Comparison of ENCODE assay signal across 1 cellular context in the genomic region with DNA sequence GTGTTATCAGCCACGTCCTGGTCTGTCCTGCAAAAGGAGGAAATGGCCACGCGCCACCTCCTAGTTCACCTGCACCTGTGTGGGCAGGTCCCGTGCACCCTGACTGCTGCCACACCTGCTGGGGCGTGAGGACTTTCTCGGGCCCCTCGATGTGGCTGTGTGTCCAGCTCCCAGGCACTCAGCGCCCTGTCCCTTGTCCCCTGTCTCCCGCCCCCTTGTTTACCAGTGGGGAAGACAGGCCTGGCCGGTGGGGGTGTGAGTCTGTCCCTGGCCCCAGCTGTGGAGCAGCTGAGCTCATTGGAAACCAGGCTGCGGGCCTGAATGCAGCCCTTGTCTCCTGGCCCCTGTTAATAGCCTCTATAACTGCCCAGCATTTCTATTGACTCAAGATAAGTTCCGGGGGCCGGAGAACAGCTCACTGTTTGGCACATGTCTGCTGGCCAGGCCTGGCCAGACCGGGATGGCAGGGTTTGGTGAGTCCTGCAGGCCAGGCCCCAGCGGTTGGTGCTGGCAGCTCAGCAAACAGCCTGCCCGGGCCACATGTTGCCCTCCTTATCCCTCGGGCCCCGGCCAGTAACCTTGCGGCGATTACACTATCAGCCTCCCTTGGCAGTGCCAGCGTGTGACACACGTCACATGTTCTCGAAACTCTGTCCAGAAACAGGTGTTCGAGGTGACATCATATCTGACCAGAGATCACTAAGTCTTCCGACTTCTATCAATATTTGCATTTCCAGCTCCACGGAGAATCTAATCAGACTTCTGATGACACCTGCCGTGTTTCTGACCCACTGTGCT.
TF ChIP-seq lines count a peak whose summit lies in the region.

No MANE protein-coding gene starts in this region.

TF ChIP-seq in HepG2, 621 proteins besides CTCF, POLR2A, EP300 and RAD21 (continued from another document and continues in another):
- TF ChIP-seq ZZZ3 (CRISPR knock-in tag; IDR thresholded peaks at IDR 0.05; ENCODE audit: borderline replicate concordance) (no peak), ZNF382 (CRISPR knock-in tag; IDR thresholded peaks at IDR 0.05; ENCODE audit: borderline replicate concordance) (no peak), ZC3H13 (CRISPR knock-in tag; IDR thresholded peaks at IDR 0.05) (no peak), ZBTB20 (CRISPR knock-in tag; IDR thresholded peaks at IDR 0.05; ENCODE audit: borderline replicate concordance, low read depth) (no peak), XBP1 (CRISPR knock-in tag; IDR thresholded peaks at IDR 0.05) (no peak), ZSCAN29 (CRISPR knock-in tag; conservative IDR thresholded peaks at IDR 0.05) (0 out of 2 replicates have a peak, but pooled peaks have one; percentile 57), ARNT (IDR thresholded peaks at IDR 0.05) (no peak), HNRNPLL (IDR thresholded peaks at IDR 0.05; ENCODE audit: low read depth, low read length, poor library complexity, severe bottlenecking) (no peak), EZH2 (conservative IDR thresholded peaks at IDR 0.05; ENCODE audit: low read depth, low read length) (no peak), JUND (CRISPR knock-in tag; IDR thresholded peaks at IDR 0.05) (peak; percentile 37), ZSCAN20 (CRISPR knock-in tag; IDR thresholded peaks at IDR 0.05; ENCODE audit: borderline replicate concordance) (no peak), MED1 (CRISPR knock-in tag; IDR thresholded peaks at IDR 0.05) (peak; percentile 59), ETV6 (CRISPR knock-in tag; conservative IDR thresholded peaks at IDR 0.05) (no peak), ZNF251 (CRISPR knock-in tag; IDR thresholded peaks at IDR 0.05) (no peak), TBP (CRISPR knock-in tag; IDR thresholded peaks at IDR 0.05) (no peak), KDM3A (CRISPR knock-in tag; IDR thresholded peaks at IDR 0.05; ENCODE audit: low read depth) (no peak), TRIM24 (CRISPR knock-in tag; IDR thresholded peaks at IDR 0.05) (no peak), ZMYM3 (CRISPR knock-in tag; IDR thresholded peaks at IDR 0.05) (no peak), MTF2 (CRISPR knock-in tag; IDR thresholded peaks at IDR 0.05; ENCODE audit: borderline replicate concordance) (no peak), MIXL1 (CRISPR knock-in tag; IDR thresholded peaks at IDR 0.05) (0 out of 2 replicates have a peak, but pooled peaks have one; percentile 14), ZNF761 (CRISPR knock-in tag; conservative IDR thresholded peaks at IDR 0.05) (peak; percentile 34; the same call in 1 of the 2 replicates), FOXP1 (IDR thresholded peaks at IDR 0.05) (no peak), FOXP1 (CRISPR knock-in tag; IDR thresholded peaks at IDR 0.05) (peak; percentile 83), MXI1 (IDR thresholded peaks at IDR 0.05; ENCODE audit: borderline replicate concordance, low read depth, low read length) (no peak; the same call in 2 of the 3 replicates), ZNF33B (CRISPR knock-in tag; IDR thresholded peaks at IDR 0.05) (no peak), FOSL1 (CRISPR knock-in tag; IDR thresholded peaks at IDR 0.05; ENCODE audit: borderline replicate concordance) (no peak), NCOR1 (IDR thresholded peaks at IDR 0.05; ENCODE audit: borderline replicate concordance, low read length) (no peak; the same call in 1 of the 2 replicates), ZNF343 (CRISPR knock-in tag; IDR thresholded peaks at IDR 0.05) (0 out of 2 replicates have a peak, but pooled peaks have one; percentile 38), ZNF746 (CRISPR knock-in tag; IDR thresholded peaks at IDR 0.05) (no peak)
- TF ChIP-seq, protein P1, sequence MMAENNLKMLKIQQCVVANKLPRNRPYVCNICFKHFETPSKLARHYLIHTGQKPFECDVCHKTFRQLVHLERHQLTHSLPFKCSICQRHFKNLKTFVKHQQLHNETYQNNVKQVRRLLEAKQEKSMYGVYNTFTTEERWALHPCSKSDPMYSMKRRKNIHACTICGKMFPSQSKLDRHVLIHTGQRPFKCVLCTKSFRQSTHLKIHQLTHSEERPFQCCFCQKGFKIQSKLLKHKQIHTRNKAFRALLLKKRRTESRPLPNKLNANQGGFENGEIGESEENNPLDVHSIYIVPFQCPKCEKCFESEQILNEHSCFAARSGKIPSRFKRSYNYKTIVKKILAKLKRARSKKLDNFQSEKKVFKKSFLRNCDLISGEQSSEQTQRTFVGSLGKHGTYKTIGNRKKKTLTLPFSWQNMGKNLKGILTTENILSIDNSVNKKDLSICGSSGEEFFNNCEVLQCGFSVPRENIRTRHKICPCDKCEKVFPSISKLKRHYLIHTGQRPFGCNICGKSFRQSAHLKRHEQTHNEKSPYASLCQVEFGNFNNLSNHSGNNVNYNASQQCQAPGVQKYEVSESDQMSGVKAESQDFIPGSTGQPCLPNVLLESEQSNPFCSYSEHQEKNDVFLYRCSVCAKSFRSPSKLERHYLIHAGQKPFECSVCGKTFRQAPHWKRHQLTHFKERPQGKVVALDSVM (CRISPR knock-in tag; IDR thresholded peaks at IDR 0.05), result peak; percentile 26; the same call in 1 of the 2 replicates
- TF ChIP-seq, protein P2, sequence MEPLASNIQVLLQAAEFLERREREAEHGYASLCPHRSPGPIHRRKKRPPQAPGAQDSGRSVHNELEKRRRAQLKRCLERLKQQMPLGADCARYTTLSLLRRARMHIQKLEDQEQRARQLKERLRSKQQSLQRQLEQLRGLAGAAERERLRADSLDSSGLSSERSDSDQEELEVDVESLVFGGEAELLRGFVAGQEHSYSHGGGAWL (CRISPR knock-in tag; IDR thresholded peaks at IDR 0.05), result no peak
- TF ChIP-seq, protein P3, sequence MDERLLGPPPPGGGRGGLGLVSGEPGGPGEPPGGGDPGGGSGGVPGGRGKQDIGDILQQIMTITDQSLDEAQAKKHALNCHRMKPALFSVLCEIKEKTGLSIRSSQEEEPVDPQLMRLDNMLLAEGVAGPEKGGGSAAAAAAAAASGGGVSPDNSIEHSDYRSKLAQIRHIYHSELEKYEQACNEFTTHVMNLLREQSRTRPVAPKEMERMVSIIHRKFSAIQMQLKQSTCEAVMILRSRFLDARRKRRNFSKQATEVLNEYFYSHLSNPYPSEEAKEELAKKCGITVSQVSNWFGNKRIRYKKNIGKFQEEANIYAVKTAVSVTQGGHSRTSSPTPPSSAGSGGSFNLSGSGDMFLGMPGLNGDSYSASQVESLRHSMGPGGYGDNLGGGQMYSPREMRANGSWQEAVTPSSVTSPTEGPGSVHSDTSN (CRISPR knock-in tag; IDR thresholded peaks at IDR 0.05), result no peak
- TF ChIP-seq, protein P4, sequence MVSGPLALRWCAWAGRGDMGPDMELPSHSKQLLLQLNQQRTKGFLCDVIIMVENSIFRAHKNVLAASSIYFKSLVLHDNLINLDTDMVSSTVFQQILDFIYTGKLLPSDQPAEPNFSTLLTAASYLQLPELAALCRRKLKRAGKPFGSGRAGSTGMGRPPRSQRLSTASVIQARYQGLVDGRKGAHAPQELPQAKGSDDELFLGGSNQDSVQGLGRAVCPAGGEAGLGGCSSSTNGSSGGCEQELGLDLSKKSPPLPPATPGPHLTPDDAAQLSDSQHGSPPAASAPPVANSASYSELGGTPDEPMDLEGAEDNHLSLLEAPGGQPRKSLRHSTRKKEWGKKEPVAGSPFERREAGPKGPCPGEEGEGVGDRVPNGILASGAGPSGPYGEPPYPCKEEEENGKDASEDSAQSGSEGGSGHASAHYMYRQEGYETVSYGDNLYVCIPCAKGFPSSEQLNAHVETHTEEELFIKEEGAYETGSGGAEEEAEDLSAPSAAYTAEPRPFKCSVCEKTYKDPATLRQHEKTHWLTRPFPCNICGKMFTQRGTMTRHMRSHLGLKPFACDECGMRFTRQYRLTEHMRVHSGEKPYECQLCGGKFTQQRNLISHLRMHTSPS (CRISPR knock-in tag; IDR thresholded peaks at IDR 0.05; ENCODE audit: low read depth), result peak; percentile 93
- TF ChIP-seq, protein P5, sequence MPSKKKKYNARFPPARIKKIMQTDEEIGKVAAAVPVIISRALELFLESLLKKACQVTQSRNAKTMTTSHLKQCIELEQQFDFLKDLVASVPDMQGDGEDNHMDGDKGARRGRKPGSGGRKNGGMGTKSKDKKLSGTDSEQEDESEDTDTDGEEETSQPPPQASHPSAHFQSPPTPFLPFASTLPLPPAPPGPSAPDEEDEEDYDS (CRISPR knock-in tag; IDR thresholded peaks at IDR 0.05), result peak; percentile 29; the same call in 1 of the 2 replicates
- TF ChIP-seq, protein P6, sequence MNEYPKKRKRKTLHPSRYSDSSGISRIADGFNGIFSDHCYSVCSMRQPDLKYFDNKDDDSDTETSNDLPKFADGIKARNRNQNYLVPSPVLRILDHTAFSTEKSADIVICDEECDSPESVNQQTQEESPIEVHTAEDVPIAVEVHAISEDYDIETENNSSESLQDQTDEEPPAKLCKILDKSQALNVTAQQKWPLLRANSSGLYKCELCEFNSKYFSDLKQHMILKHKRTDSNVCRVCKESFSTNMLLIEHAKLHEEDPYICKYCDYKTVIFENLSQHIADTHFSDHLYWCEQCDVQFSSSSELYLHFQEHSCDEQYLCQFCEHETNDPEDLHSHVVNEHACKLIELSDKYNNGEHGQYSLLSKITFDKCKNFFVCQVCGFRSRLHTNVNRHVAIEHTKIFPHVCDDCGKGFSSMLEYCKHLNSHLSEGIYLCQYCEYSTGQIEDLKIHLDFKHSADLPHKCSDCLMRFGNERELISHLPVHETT (CRISPR knock-in tag; conservative IDR thresholded peaks at IDR 0.05), result no peak
- TF ChIP-seq, protein P7, sequence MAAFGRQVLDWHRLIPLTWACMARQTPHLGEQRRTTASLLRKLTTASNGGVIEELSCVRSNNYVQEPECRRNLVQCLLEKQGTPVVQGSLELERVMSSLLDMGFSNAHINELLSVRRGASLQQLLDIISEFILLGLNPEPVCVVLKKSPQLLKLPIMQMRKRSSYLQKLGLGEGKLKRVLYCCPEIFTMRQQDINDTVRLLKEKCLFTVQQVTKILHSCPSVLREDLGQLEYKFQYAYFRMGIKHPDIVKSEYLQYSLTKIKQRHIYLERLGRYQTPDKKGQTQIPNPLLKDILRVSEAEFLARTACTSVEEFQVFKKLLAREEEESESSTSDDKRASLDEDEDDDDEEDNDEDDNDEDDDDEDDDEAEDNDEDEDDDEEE (CRISPR knock-in tag; IDR thresholded peaks at IDR 0.05), result no peak
- TF ChIP-seq, protein P8, sequence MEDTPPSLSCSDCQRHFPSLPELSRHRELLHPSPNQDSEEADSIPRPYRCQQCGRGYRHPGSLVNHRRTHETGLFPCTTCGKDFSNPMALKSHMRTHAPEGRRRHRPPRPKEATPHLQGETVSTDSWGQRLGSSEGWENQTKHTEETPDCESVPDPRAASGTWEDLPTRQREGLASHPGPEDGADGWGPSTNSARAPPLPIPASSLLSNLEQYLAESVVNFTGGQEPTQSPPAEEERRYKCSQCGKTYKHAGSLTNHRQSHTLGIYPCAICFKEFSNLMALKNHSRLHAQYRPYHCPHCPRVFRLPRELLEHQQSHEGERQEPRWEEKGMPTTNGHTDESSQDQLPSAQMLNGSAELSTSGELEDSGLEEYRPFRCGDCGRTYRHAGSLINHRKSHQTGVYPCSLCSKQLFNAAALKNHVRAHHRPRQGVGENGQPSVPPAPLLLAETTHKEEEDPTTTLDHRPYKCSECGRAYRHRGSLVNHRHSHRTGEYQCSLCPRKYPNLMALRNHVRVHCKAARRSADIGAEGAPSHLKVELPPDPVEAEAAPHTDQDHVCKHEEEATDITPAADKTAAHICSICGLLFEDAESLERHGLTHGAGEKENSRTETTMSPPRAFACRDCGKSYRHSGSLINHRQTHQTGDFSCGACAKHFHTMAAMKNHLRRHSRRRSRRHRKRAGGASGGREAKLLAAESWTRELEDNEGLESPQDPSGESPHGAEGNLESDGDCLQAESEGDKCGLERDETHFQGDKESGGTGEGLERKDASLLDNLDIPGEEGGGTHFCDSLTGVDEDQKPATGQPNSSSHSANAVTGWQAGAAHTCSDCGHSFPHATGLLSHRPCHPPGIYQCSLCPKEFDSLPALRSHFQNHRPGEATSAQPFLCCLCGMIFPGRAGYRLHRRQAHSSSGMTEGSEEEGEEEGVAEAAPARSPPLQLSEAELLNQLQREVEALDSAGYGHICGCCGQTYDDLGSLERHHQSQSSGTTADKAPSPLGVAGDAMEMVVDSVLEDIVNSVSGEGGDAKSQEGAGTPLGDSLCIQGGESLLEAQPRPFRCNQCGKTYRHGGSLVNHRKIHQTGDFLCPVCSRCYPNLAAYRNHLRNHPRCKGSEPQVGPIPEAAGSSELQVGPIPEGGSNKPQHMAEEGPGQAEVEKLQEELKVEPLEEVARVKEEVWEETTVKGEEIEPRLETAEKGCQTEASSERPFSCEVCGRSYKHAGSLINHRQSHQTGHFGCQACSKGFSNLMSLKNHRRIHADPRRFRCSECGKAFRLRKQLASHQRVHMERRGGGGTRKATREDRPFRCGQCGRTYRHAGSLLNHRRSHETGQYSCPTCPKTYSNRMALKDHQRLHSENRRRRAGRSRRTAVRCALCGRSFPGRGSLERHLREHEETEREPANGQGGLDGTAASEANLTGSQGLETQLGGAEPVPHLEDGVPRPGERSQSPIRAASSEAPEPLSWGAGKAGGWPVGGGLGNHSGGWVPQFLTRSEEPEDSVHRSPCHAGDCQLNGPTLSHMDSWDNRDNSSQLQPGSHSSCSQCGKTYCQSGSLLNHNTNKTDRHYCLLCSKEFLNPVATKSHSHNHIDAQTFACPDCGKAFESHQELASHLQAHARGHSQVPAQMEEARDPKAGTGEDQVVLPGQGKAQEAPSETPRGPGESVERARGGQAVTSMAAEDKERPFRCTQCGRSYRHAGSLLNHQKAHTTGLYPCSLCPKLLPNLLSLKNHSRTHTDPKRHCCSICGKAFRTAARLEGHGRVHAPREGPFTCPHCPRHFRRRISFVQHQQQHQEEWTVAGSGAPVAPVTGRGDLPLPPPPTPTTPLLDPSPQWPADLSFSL (CRISPR knock-in tag; IDR thresholded peaks at IDR 0.05), result no peak
- TF ChIP-seq, protein P9, sequence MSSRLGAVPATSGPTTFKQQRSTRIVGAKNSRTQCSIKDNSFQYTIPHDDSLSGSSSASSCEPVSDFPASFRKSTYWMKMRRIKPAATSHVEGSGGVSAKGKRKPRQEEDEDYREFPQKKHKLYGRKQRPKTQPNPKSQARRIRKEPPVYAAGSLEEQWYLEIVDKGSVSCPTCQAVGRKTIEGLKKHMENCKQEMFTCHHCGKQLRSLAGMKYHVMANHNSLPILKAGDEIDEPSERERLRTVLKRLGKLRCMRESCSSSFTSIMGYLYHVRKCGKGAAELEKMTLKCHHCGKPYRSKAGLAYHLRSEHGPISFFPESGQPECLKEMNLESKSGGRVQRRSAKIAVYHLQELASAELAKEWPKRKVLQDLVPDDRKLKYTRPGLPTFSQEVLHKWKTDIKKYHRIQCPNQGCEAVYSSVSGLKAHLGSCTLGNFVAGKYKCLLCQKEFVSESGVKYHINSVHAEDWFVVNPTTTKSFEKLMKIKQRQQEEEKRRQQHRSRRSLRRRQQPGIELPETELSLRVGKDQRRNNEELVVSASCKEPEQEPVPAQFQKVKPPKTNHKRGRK (CRISPR knock-in tag; IDR thresholded peaks at IDR 0.05), result no peak
- TF ChIP-seq, protein P10, sequence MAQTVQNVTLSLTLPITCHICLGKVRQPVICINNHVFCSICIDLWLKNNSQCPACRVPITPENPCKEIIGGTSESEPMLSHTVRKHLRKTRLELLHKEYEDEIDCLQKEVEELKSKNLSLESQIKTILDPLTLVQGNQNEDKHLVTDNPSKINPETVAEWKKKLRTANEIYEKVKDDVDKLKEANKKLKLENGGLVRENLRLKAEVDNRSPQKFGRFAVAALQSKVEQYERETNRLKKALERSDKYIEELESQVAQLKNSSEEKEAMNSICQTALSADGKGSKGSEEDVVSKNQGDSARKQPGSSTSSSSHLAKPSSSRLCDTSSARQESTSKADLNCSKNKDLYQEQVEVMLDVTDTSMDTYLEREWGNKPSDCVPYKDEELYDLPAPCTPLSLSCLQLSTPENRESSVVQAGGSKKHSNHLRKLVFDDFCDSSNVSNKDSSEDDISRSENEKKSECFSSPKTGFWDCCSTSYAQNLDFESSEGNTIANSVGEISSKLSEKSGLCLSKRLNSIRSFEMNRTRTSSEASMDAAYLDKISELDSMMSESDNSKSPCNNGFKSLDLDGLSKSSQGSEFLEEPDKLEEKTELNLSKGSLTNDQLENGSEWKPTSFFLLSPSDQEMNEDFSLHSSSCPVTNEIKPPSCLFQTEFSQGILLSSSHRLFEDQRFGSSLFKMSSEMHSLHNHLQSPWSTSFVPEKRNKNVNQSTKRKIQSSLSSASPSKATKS (CRISPR knock-in tag; IDR thresholded peaks at IDR 0.05), result no peak
